Comparison of ENCODE assay signal across 8 cellular contexts in the genomic region with DNA sequence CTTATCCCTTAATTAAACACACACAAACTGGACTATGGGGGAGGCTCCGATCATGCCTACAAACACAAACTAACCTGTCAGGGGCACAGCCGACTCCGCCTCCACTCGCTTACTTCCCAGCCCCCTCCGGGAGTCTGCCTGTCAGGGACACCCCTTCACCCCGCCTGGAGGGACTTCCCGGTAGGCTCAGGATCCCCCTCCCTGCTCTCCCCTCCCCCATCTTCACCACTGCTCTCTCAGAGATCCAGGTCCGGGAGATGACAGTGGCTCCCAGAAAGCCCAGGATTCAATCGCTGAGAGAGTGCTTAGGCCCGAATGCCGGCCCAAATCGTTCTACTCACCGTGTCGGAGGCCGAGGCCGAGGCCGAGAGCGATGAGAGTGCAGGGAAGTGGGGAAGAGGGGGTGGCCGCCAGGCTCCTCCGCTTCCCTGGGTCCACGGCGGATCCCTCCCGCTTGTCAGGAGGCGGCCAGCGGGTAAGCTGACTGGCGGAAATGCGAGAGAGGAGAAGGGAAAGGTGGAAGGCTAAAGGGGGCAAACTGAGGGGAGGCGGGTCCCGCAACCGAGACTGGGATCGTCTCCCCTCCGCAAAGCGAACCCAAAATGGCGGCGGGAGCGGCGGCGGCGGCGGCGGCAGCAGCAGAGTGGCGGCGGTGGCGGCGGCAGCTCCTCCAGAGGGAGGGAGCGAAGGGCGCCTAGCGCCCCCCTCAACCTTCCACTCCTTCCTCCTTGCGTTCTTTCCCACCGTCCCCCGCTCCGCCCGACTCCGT. TPM values are rescaled to one million over a fixed set of nuclear protein-coding genes. Genes with fewer than 3 reads are reported as not detected.
A peak's percentile ranks its signal among the peaks of the same experiment; 100 is the strongest.
DNase-seq lines count a peak whose midpoint lies in the region; ATAC-seq, FAIRE-seq and TF ChIP-seq lines count a peak whose summit lies in the region.
"Not testable (repeated sequence)": the region's sequence is repeated elsewhere in the genome, so short reads cannot be mapped to it uniquely, and the experiment has no call there.

No MANE protein-coding gene starts in this region.

- not testable (repeated sequence) for H3K27me3 ChIP-seq in bronchial epithelial cell (ENCODE audit: control insufficient read depth, insufficient read depth, low read length); iPS-18a (ENCODE audit: control insufficient read depth, insufficient read depth, low read length); thymus (ENCODE audit: control insufficient read depth, insufficient read depth)

- not testable (repeated sequence) for H3K4me1 ChIP-seq in iPS-18a (ENCODE audit: control insufficient read depth, low read depth, low read length); thymus (ENCODE audit: control insufficient read depth, insufficient read depth, low read length)

- H3K27ac ChIP-seq in iPS-18a (ENCODE audit: low read length) (peak overlapping the region; percentile 89), thymus (ENCODE audit: low read depth) (peak overlapping the region; percentile 96)

- peak; percentile 17 for TF ChIP-seq POLR2A in GM18505 (IDR thresholded peaks at IDR 0.05; ENCODE audit: borderline replicate concordance, extremely low read depth, insufficient read depth, insufficient read length)

- not testable (repeated sequence) for FAIRE-seq in bronchial epithelial cell (lab: Jason Lieb, UNC)

- H3K9me3 ChIP-seq in iPS-18a (ENCODE audit: control insufficient read depth, low read depth, low read length); thymus (ENCODE audit: control insufficient read depth): not testable (repeated sequence)

- ATAC-seq in GM18505 (IDR thresholded peaks at IDR 0.05; ENCODE audit: unreplicated experiment) (peak; percentile 35), HG02885 (IDR thresholded peaks at IDR 0.05; ENCODE audit: poor library complexity, unreplicated experiment) (peak; percentile 20)

- peak; percentile 36 for DNase-seq in NCI-H2227 (lab: John Stamatoyannopoulos, UW; ENCODE audit: unreplicated experiment)
- peak; percentile 30 to 36 for DNase-seq in activated CD4-positive, alpha-beta T cell treated with anti-CD3 and anti-CD28 coated beads, Interleukin-2, amount 50 U/mL, for 24 hours (ENCODE audit: low read depth in 1 of 2, low spot score in 1 of 2)
- not testable (repeated sequence) for DNase-seq in bronchial epithelial cell (ENCODE audit: low read depth); retinal pigment epithelial cell (ENCODE audit: low read depth)

- peak overlapping the region; percentile 89 for H3K9ac ChIP-seq in iPS-18a (ENCODE audit: low read length)

- TF ChIP-seq CTCF in bronchial epithelial cell (IDR thresholded peaks at IDR 0.05; ENCODE audit: insufficient read depth, low read length, severe bottlenecking); retinal pigment epithelial cell (conservative IDR thresholded peaks at IDR 0.05; ENCODE audit: low read depth, low read length): not testable (repeated sequence)

- under 1% methylated on average over 49 of the region's 54 CpGs for WGBS in thymus

- not testable (repeated sequence) for H3K36me3 ChIP-seq in bronchial epithelial cell (ENCODE audit: control insufficient read depth, insufficient read depth, low read length); iPS-18a (ENCODE audit: control insufficient read depth, low read depth, low read length); thymus (ENCODE audit: control insufficient read depth, insufficient read depth)

- peak overlapping the region; percentile 70 for H3K4me3 ChIP-seq in bronchial epithelial cell (ENCODE audit: low read depth, low read length)
- H3K4me3 ChIP-seq in iPS-18a (ENCODE audit: low read length): peak overlapping the region; percentile 96
- peak overlapping the region; percentile 95 for H3K4me3 ChIP-seq in retinal pigment epithelial cell (ENCODE audit: low read length)
- H3K4me3 ChIP-seq in thymus (ENCODE audit: low read length): peak overlapping the region; percentile 74

RNA-seq across cellular contexts. Expression of gene ASH1L, which starts 0.6 kb away (rescaled TPM):
- 15.0 and 23.3 TPM in 2 replicates for total RNA-seq in bronchial epithelial cell
- 6.3 TPM for polyA plus RNA-seq in thymus

RNA-seq across cellular contexts. Expression of gene MSTO1, which starts 48.0 kb away (rescaled TPM):
- 39.3 and 69.0 TPM in 2 replicates for total RNA-seq in bronchial epithelial cell
- polyA plus RNA-seq in thymus: 26.0 TPM
